Comparison of ENCODE assay signal across 8 cellular contexts in genomic region chr17:38869647-38870258, GRCh38. TPM values are rescaled to one million over a fixed set of nuclear protein-coding genes. Genes with fewer than 3 reads are reported as not detected.
DNase-seq lines count a peak whose midpoint lies in the region; ATAC-seq, FAIRE-seq and TF ChIP-seq lines count a peak whose summit lies in the region.

Gene LASP1, plus strand, starts transcription at chr17:38870058. Its CDS starts 132 bp downstream, at chr17:38870190.

- peaks cover 23% of the 10 kb centered on the region for H3K4me1 Mint-ChIP-seq in astrocyte (ENCODE audit: low read depth, unreplicated experiment)

- no peak for TF ChIP-seq CTCF in astrocyte (IDR thresholded peaks at IDR 0.05; ENCODE audit: insufficient read depth, low read depth, low read length)

- TF ChIP-seq POLR2A in GM12891 (IDR thresholded peaks at IDR 0.05; ENCODE audit: low read depth, low read length): peak; percentile 95

- no peaks in the 10 kb centered on the region for H3K27me3 ChIP-seq in astrocyte (ENCODE audit: insufficient read depth, low read length)

- peak within 1 kb of the TSS; percentile 96 for H3K27ac Mint-ChIP-seq in astrocyte (ENCODE audit: unreplicated experiment)

- H3K9ac ChIP-seq in astrocyte (ENCODE audit: low read length): peak within 1 kb of the TSS; percentile 95

- H3K27me3 Mint-ChIP-seq in astrocyte (ENCODE audit: low read depth, unreplicated experiment): no peaks in the 10 kb centered on the region

- peaks cover 4% of the 10 kb centered on the region for H3K36me3 ChIP-seq in astrocyte (ENCODE audit: insufficient read depth, low read length)

- peaks cover 48% of the 10 kb centered on the region for H3K79me2 ChIP-seq in astrocyte (ENCODE audit: insufficient read depth, low read length)

- H3K36me3 Mint-ChIP-seq in astrocyte (ENCODE audit: low read depth, unreplicated experiment): peaks cover 9% of the 10 kb centered on the region

- peaks cover 41% of the 10 kb centered on the region for H4K20me1 ChIP-seq in astrocyte (ENCODE audit: insufficient read depth, low read length)

- ATAC-seq in HG02759 (IDR thresholded peaks at IDR 0.05; ENCODE audit: unreplicated experiment) (peak; percentile 50), GM18870 (IDR thresholded peaks at IDR 0.05; ENCODE audit: unreplicated experiment) (no peak)

- peak within 1 kb of the TSS; percentile 79 for H3K27ac ChIP-seq in astrocyte (ENCODE audit: low read depth, low read length)

- H3K4me3 ChIP-seq in astrocyte (ENCODE audit: insufficient read depth, low read depth, low read length): peak within 1 kb of the TSS; percentile 88

- peak within 1 kb of the TSS; percentile 97 for H3K4me3 Mint-ChIP-seq in astrocyte (ENCODE audit: unreplicated experiment)

- FAIRE-seq in GM12891 (lab: Jason Lieb, UNC) (peak; percentile 98), astrocyte (lab: Jason Lieb, UNC) (no peak)

- peak within 1 kb of the TSS; percentile 87 for H3K4me2 ChIP-seq in astrocyte (ENCODE audit: low read length)

- H3K9me3 ChIP-seq in astrocyte (ENCODE audit: insufficient read depth, low read depth, low read length): no peaks in the 10 kb centered on the region

- H3K4me1 ChIP-seq in astrocyte (ENCODE audit: insufficient read depth, low read length): peaks cover 47% of the 10 kb centered on the region

- no peaks in the 10 kb centered on the region for H3K9me3 Mint-ChIP-seq in astrocyte (ENCODE audit: unreplicated experiment)

- H2AFZ ChIP-seq in astrocyte (ENCODE audit: low read depth, low read length): peak within 1 kb of the TSS; percentile 70

- peak; percentile 82 for DNase-seq in GM12891 (ENCODE audit: insufficient read length, low spot score)
- peak; percentile 80 for DNase-seq in NCI-H146 treated with DMSO at 0.1 percent for 48 hours (lab: John Stamatoyannopoulos, UW; ENCODE audit: unreplicated experiment)
- DNase-seq in T-helper 9 cell: peak; percentile 74
- DNase-seq in astrocyte (ENCODE audit: low read depth): peak; percentile 74
- DNase-seq in hepatic stellate cell (ENCODE audit: low spot score): peak; percentile 91
- peak; percentile 93 for DNase-seq in retina

TF ChIP-seq in GM12891, 5 proteins besides CTCF, POLR2A, EP300 and RAD21:
- TF ChIP-seq PAX5 (IDR thresholded peaks at IDR 0.05; ENCODE audit: insufficient read depth, low read length, severe bottlenecking): peak; percentile 42
- peak; percentile 29 for TF ChIP-seq SPI1 (IDR thresholded peaks at IDR 0.05; ENCODE audit: low read depth, low read length)
- no peak; the same call in 1 of the 2 replicates for TF ChIP-seq POU2F2 (IDR thresholded peaks at IDR 0.05; ENCODE audit: low read depth, low read length)
- TF ChIP-seq TAF1 (IDR thresholded peaks at IDR 0.05; ENCODE audit: low read depth, low read length): peak; percentile 96
- TF ChIP-seq POLR2AphosphoS5 (IDR thresholded peaks at IDR 0.05; ENCODE audit: low read depth, low read length): peak; percentile 95

RNA-seq across cellular contexts. Expression of gene LASP1, which starts in this region (rescaled TPM):
- 88.8 TPM for polyA plus RNA-seq in GM12891 (2012; ENCODE audit: low read depth, missing spikeins)
- 395 and 421 TPM in 2 replicates for total RNA-seq in astrocyte
